Comparison of ENCODE assay signal across 1 cellular context in the genomic region with DNA sequence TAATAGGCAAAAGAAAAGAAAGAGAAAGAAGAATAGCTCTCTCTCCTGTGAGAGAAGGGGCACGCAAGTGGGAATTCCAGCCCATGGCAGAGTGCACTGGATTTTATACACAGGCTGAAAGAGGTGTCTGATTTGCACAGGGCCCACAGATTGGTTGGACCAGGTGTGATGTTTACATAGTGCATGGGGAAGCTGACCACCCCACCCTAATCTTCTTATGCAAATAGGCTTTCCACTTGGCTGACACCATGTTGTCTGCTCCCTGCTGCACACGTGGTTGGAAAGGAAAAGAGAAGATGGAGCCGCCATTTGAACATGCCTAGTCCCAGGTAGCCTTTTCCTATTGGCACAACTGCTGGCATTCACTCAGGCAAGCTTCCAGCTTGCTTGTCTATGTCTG.
TF ChIP-seq lines count a peak whose summit lies in the region.

No MANE protein-coding gene starts in this region.

TF ChIP-seq in GM12878, 131 proteins besides CTCF, POLR2A, EP300 and RAD21 (continued from another document):
- no peak for TF ChIP-seq RUNX3 (IDR thresholded peaks at IDR 0.05; ENCODE audit: low read length)
- no peak for TF ChIP-seq IKZF2 (IDR thresholded peaks at IDR 0.05)
- TF ChIP-seq, protein P1, sequence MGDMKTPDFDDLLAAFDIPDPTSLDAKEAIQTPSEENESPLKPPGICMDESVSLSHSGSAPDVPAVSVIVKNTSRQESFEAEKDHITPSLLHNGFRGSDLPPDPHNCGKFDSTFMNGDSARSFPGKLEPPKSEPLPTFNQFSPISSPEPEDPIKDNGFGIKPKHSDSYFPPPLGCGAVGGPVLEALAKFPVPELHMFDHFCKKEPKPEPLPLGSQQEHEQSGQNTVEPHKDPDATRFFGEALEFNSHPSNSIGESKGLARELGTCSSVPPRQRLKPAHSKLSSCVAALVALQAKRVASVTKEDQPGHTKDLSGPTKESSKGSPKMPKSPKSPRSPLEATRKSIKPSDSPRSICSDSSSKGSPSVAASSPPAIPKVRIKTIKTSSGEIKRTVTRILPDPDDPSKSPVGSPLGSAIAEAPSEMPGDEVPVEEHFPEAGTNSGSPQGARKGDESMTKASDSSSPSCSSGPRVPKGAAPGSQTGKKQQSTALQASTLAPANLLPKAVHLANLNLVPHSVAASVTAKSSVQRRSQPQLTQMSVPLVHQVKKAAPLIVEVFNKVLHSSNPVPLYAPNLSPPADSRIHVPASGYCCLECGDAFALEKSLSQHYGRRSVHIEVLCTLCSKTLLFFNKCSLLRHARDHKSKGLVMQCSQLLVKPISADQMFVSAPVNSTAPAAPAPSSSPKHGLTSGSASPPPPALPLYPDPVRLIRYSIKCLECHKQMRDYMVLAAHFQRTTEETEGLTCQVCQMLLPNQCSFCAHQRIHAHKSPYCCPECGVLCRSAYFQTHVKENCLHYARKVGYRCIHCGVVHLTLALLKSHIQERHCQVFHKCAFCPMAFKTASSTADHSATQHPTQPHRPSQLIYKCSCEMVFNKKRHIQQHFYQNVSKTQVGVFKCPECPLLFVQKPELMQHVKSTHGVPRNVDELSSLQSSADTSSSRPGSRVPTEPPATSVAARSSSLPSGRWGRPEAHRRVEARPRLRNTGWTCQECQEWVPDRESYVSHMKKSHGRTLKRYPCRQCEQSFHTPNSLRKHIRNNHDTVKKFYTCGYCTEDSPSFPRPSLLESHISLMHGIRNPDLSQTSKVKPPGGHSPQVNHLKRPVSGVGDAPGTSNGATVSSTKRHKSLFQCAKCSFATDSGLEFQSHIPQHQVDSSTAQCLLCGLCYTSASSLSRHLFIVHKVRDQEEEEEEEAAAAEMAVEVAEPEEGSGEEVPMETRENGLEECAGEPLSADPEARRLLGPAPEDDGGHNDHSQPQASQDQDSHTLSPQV (IDR thresholded peaks at IDR 0.05): no peak
- TF ChIP-seq ZNF384 (IDR thresholded peaks at IDR 0.05; ENCODE audit: borderline replicate concordance, low read depth, low read length): no peak
- TF ChIP-seq, protein P2, sequence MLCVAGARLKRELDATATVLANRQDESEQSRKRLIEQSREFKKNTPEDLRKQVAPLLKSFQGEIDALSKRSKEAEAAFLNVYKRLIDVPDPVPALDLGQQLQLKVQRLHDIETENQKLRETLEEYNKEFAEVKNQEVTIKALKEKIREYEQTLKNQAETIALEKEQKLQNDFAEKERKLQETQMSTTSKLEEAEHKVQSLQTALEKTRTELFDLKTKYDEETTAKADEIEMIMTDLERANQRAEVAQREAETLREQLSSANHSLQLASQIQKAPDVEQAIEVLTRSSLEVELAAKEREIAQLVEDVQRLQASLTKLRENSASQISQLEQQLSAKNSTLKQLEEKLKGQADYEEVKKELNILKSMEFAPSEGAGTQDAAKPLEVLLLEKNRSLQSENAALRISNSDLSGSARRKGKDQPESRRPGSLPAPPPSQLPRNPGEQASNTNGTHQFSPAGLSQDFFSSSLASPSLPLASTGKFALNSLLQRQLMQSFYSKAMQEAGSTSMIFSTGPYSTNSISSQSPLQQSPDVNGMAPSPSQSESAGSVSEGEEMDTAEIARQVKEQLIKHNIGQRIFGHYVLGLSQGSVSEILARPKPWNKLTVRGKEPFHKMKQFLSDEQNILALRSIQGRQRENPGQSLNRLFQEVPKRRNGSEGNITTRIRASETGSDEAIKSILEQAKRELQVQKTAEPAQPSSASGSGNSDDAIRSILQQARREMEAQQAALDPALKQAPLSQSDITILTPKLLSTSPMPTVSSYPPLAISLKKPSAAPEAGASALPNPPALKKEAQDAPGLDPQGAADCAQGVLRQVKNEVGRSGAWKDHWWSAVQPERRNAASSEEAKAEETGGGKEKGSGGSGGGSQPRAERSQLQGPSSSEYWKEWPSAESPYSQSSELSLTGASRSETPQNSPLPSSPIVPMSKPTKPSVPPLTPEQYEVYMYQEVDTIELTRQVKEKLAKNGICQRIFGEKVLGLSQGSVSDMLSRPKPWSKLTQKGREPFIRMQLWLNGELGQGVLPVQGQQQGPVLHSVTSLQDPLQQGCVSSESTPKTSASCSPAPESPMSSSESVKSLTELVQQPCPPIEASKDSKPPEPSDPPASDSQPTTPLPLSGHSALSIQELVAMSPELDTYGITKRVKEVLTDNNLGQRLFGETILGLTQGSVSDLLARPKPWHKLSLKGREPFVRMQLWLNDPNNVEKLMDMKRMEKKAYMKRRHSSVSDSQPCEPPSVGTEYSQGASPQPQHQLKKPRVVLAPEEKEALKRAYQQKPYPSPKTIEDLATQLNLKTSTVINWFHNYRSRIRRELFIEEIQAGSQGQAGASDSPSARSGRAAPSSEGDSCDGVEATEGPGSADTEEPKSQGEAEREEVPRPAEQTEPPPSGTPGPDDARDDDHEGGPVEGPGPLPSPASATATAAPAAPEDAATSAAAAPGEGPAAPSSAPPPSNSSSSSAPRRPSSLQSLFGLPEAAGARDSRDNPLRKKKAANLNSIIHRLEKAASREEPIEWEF (IDR thresholded peaks at IDR 0.05; ENCODE audit: insufficient replicate concordance, low read depth, low read length): no peak
- TF ChIP-seq TCF12 (IDR thresholded peaks at IDR 0.05; ENCODE audit: low read depth, low read length): no peak
- no peak for TF ChIP-seq PAX5 (IDR thresholded peaks at IDR 0.05; ENCODE audit: borderline replicate concordance, low read depth, low read length)
- no peak for TF ChIP-seq JUND (IDR thresholded peaks at IDR 0.05; ENCODE audit: low read depth, low read length)
